Comparison of ENCODE assay signal across 16 cellular contexts in the genomic region with DNA sequence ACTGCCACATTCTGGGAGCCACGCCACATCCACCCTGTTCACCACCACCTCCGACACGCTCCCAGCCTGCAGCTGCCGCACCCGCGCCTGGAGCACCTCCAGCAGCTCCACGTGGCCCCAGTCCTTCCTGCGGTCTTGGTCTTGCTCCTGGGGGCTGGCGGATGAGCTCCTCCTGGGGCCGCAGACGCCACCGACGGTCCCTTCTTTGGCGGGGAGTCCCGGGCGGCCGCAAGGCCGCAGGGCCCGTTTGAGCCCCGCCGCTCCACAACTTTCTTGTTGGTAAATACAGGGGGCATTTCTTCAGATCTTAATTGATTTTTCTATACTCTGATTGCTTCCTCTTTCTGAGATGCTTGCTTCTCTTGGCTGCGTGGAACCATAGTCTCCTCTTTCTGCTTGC.
DNase-seq lines count a peak whose midpoint lies in the region; ATAC-seq, FAIRE-seq and TF ChIP-seq lines count a peak whose summit lies in the region.
"Had no signal": no experiment of that assay in that cellular context is flagged by ENCODE, and none has a peak within 500 bp of the region (broad histone marks: within the 10 kb centered on the region; RNA-seq: fewer than 3 reads in every experiment).

No MANE protein-coding gene starts in this region.

- TF ChIP-seq EP300 in ovary (IDR thresholded peaks at IDR 0.05), result no peak

- no peak overlapping the region for H3K27ac Mint-ChIP-seq in natural killer cell
- no peak overlapping the region for H3K27ac Mint-ChIP-seq in natural killer cell treated with Interleukin-12 subunit alpha and Interleukin-12 subunit beta and Interleukin-15 and Interleukin-18, amount 100 ng/mL, for 72 hours
- no peak overlapping the region for H3K27ac Mint-ChIP-seq in T-helper 17 cell
- H3K27ac Mint-ChIP-seq in endothelial cell (ENCODE audit: unreplicated experiment), result peak overlapping the region; percentile 7
- H3K27ac Mint-ChIP-seq: CD4-positive, alpha-beta T cell had no signal

- no peaks in the 10 kb centered on the region for H3K4me1 Mint-ChIP-seq in natural killer cell
- H3K4me1 Mint-ChIP-seq in natural killer cell treated with Interleukin-12 subunit alpha and Interleukin-12 subunit beta and Interleukin-15 and Interleukin-18, amount 100 ng/mL, for 72 hours (ENCODE audit: low read depth in 2 of 2), result peaks cover 0 to 3% of the 10 kb centered on the region in 2 donors
- H3K4me1 Mint-ChIP-seq in T-helper 17 cell, result peaks cover 3% of the 10 kb centered on the region
- H3K4me1 Mint-ChIP-seq in endothelial cell (ENCODE audit: unreplicated experiment), result peaks cover 7% of the 10 kb centered on the region

- no peaks in the 10 kb centered on the region for H3K36me3 ChIP-seq in ovary
- H3K36me3 ChIP-seq: BLaER1 treated with 17β-estradiol and CSF1 and Interleukin-3, amounts not matched to agents 10 nM and 100 nM had no signal

- FAIRE-seq in urothelium cell line (lab: Jason Lieb, UNC), result peak; percentile 93
- FAIRE-seq: D721Med, GM19239, H1 had no signal

- DNase-seq in natural killer cell, result no peak
- DNase-seq in natural killer cell treated with Interleukin-12 subunit alpha and Interleukin-12 subunit beta and Interleukin-15 and Interleukin-18, amount 100 ng/mL, for 72 hours (ENCODE audit: low spot score), result no peak
- DNase-seq in T-helper 17 cell, result no peak
- DNase-seq in endothelial cell (ENCODE audit: low spot score), result no peak
- no peak for DNase-seq in urothelium cell line (ENCODE audit: low spot score)
- no peak for DNase-seq in DMS153 (lab: John Stamatoyannopoulos, UW)
- DNase-seq in activated naive CD4-positive, alpha-beta T cell (lab: John Stamatoyannopoulos, UW), result no peak
- DNase-seq in ovary, result no peak
- DNase-seq: ACHN; CD4-positive, alpha-beta T cell; DND-41; GDM1 had no signal

- H3K27me3 Mint-ChIP-seq in natural killer cell (ENCODE audit: low read depth in 2 of 2), result peaks cover 26 to 42% of the 10 kb centered on the region in 2 donors
- H3K27me3 Mint-ChIP-seq in natural killer cell treated with Interleukin-12 subunit alpha and Interleukin-12 subunit beta and Interleukin-15 and Interleukin-18, amount 100 ng/mL, for 72 hours, result peaks cover 16 to 23% of the 10 kb centered on the region in 2 donors
- peaks cover 38% of the 10 kb centered on the region for H3K27me3 Mint-ChIP-seq in T-helper 17 cell
- H3K27me3 Mint-ChIP-seq in endothelial cell (ENCODE audit: unreplicated experiment), result peaks cover 15% of the 10 kb centered on the region

- TF ChIP-seq POLR2A in ovary (IDR thresholded peaks at IDR 0.05), result no peak

- H3K4me1 ChIP-seq in ovary (ENCODE audit: insufficient read depth), result peaks cover 3% of the 10 kb centered on the region

- H3K9me3 ChIP-seq in T-helper 17 cell (ENCODE audit: control insufficient read depth, low read length, poor library complexity, severe bottlenecking) (no peaks in the 10 kb centered on the region), ovary (peaks cover 0 to 3% of the 10 kb centered on the region in 2 donors)

- no peaks in the 10 kb centered on the region for H3K27me3 ChIP-seq in ovary
- H3K27me3 ChIP-seq: BLaER1 treated with 17β-estradiol and CSF1 and Interleukin-3, amounts not matched to agents 10 nM and 100 nM had no signal

- 89 to 92% (median 90%) methylated on average over 22 of the region's 22 CpGs for WGBS in ovary, 3 donors

- intact Hi-C loops in natural killer cell (cut with micrococcal nuclease), result no loop called here
- intact Hi-C loops in ovary (cut with DNase I), result no loop called here

- H3K9me3 Mint-ChIP-seq in natural killer cell, result no peaks in the 10 kb centered on the region
- H3K9me3 Mint-ChIP-seq in natural killer cell treated with Interleukin-12 subunit alpha and Interleukin-12 subunit beta and Interleukin-15 and Interleukin-18, amount 100 ng/mL, for 72 hours, result no peaks in the 10 kb centered on the region
- no peaks in the 10 kb centered on the region for H3K9me3 Mint-ChIP-seq in endothelial cell (ENCODE audit: unreplicated experiment)

- ATAC-seq in natural killer cell (no peak), T-helper 17 cell (no peak)
- ATAC-seq in natural killer cell treated with Interleukin-12 subunit alpha and Interleukin-12 subunit beta and Interleukin-15 and Interleukin-18, amount 100 ng/mL, for 72 hours, result no peak

- peaks cover 7% of the 10 kb centered on the region for H3K36me3 Mint-ChIP-seq in natural killer cell
- no peaks in the 10 kb centered on the region for H3K36me3 Mint-ChIP-seq in natural killer cell treated with Interleukin-12 subunit alpha and Interleukin-12 subunit beta and Interleukin-15 and Interleukin-18, amount 100 ng/mL, for 72 hours
- peaks cover 3% of the 10 kb centered on the region for H3K36me3 Mint-ChIP-seq in T-helper 17 cell (ENCODE audit: low read depth)
- H3K36me3 Mint-ChIP-seq in endothelial cell (ENCODE audit: low read depth, unreplicated experiment), result no peaks in the 10 kb centered on the region

- no peak overlapping the region for H3K4me3 ChIP-seq in ovary
- H3K4me3 ChIP-seq: BLaER1 treated with 17β-estradiol and CSF1 and Interleukin-3, amounts not matched to agents 10 nM and 100 nM had no signal

- no peak for TF ChIP-seq CTCF in natural killer cell (IDR thresholded peaks at IDR 0.05)
- TF ChIP-seq CTCF in endothelial cell (IDR thresholded peaks at IDR 0.05; ENCODE audit: unreplicated experiment), result no peak
- TF ChIP-seq CTCF in ovary (IDR thresholded peaks at IDR 0.05), result no peak

- H3K4me3 Mint-ChIP-seq in natural killer cell (peak overlapping the region; percentile 25), T-helper 17 cell (peak overlapping the region; percentile 63), endothelial cell (ENCODE audit: unreplicated experiment) (no peak overlapping the region)
- no peak overlapping the region for H3K4me3 Mint-ChIP-seq in natural killer cell treated with Interleukin-12 subunit alpha and Interleukin-12 subunit beta and Interleukin-15 and Interleukin-18, amount 100 ng/mL, for 72 hours
- H3K4me3 Mint-ChIP-seq: CD4-positive, alpha-beta T cell had no signal

- no peak overlapping the region for H3K27ac ChIP-seq in ovary
- H3K27ac ChIP-seq: BLaER1 treated with 17β-estradiol and CSF1 and Interleukin-3, amounts not matched to agents 10 nM and 100 nM had no signal

Comparison
In these comparisons a context has a peak if more than half of its experiments do, and no peak if none do; other contexts are left out.
1. H3K4me3 Mint-ChIP-seq: peak in natural killer cell (single experiment) and T-helper 17 cell (single experiment); none in natural killer cell treated with Interleukin-12 subunit alpha and Interleukin-12 subunit beta and Interleukin-15 and Interleukin-18, amount 100 ng/mL, for 72 hours (single experiment) and endothelial cell (single experiment).